Comparison of ENCODE assay signal across 16 cellular contexts in genomic region chr5:151200913-151201445, GRCh38. TPM values are rescaled to one million over a fixed set of nuclear protein-coding genes. Genes with fewer than 3 reads are reported as not detected.
DNase-seq lines count a peak whose midpoint lies in the region; ATAC-seq, FAIRE-seq and TF ChIP-seq lines count a peak whose summit lies in the region.
"Had no signal": no experiment of that assay in that cellular context is flagged by ENCODE, and none has a peak within 500 bp of the region (broad histone marks: within the 10 kb centered on the region; RNA-seq: fewer than 3 reads in every experiment).

No MANE protein-coding gene starts in this region.

- peak; percentile 50 for DNase-seq in D721Med (ENCODE audit: insufficient read length, low spot score)
- peak; percentile 6 for DNase-seq in RWPE2 (ENCODE audit: low spot score)
- DNase-seq in activated naive CD8-positive, alpha-beta T cell treated with anti-CD3 and anti-CD28 coated beads, Interleukin-2, amount 10 ng/mL, durations not matched to agents 7 days and 5 days: no peak
- peak; percentile 52 for DNase-seq in neural progenitor cell (ENCODE audit: low spot score)
- no peak for DNase-seq in KBM-7
- no peak for DNase-seq in DMS153 treated with DMSO at 0.1 percent for 48 hours (lab: John Stamatoyannopoulos, UW; ENCODE audit: unreplicated experiment)
- DNase-seq: BE2C, GM23248, NCI-H1436, NCI-H2227 treated with DMSO at 0.1 percent for 48 hours had no signal

- H3K79me2 ChIP-seq in neural progenitor cell (ENCODE audit: low read depth): no peaks in the 10 kb centered on the region

- H4K20me1 ChIP-seq in neural progenitor cell (ENCODE audit: low read depth): no peaks in the 10 kb centered on the region

- no peak overlapping the region for H3K9ac ChIP-seq in neural progenitor cell
- H3K9ac ChIP-seq: GM23248 had no signal

- H3K9me3 Mint-ChIP-seq in activated naive CD8-positive, alpha-beta T cell treated with anti-CD3 and anti-CD28 coated beads, Interleukin-2, amount 10 ng/mL, durations not matched to agents 7 days and 5 days: no peaks in the 10 kb centered on the region
- H3K9me3 Mint-ChIP-seq in neural progenitor cell: no peaks in the 10 kb centered on the region
- H3K9me3 Mint-ChIP-seq: neural crest cell had no signal

- H3K27ac ChIP-seq in RWPE2 (ENCODE audit: poor library complexity, severe bottlenecking) (no peak overlapping the region), neural progenitor cell (no peak overlapping the region)
- H3K27ac ChIP-seq: ascending aorta, GM23248, right atrium auricular region, SJSA1 had no signal

- H3F3A ChIP-seq in neural progenitor cell (ENCODE audit: low read depth): no peaks in the 10 kb centered on the region

- no peak for TF ChIP-seq CTCF in D721Med (IDR thresholded peaks at IDR 0.05; ENCODE audit: insufficient read depth, missing control alignments)
- no peak for TF ChIP-seq CTCF in RWPE2 (IDR thresholded peaks at IDR 0.05; ENCODE audit: poor library complexity, severe bottlenecking)
- TF ChIP-seq CTCF in neural progenitor cell (IDR thresholded peaks at IDR 0.05): no peak

- no peak overlapping the region for H2AFZ ChIP-seq in neural progenitor cell (replicated peaks)
- H2AFZ ChIP-seq: GM23248 had no signal

- H3K4me3 Mint-ChIP-seq in activated naive CD8-positive, alpha-beta T cell treated with anti-CD3 and anti-CD28 coated beads, Interleukin-2, amount 10 ng/mL, durations not matched to agents 7 days and 5 days: no peak overlapping the region
- H3K4me3 Mint-ChIP-seq in neural progenitor cell: no peak overlapping the region
- H3K4me3 Mint-ChIP-seq: neural crest cell had no signal

- H3K4me1 Mint-ChIP-seq in activated naive CD8-positive, alpha-beta T cell treated with anti-CD3 and anti-CD28 coated beads, Interleukin-2, amount 10 ng/mL, durations not matched to agents 7 days and 5 days: peaks cover 23% of the 10 kb centered on the region
- no peaks in the 10 kb centered on the region for H3K4me1 Mint-ChIP-seq in neural progenitor cell
- H3K4me1 Mint-ChIP-seq: neural crest cell had no signal

- in situ Hi-C loops in KBM-7 (cut with MboI; ENCODE audit: low pct_unique_long_range_greater_than_20kb, low sequenced_read_pairs): no loop called here

- H3K36me3 ChIP-seq in RWPE2 (ENCODE audit: low read depth) (no peaks in the 10 kb centered on the region), neural progenitor cell (no peaks in the 10 kb centered on the region)
- H3K36me3 ChIP-seq: BE2C, SJSA1 had no signal

- peaks cover 39% of the 10 kb centered on the region for H3K36me3 Mint-ChIP-seq in activated naive CD8-positive, alpha-beta T cell treated with anti-CD3 and anti-CD28 coated beads, Interleukin-2, amount 10 ng/mL, durations not matched to agents 7 days and 5 days
- no peaks in the 10 kb centered on the region for H3K36me3 Mint-ChIP-seq in neural progenitor cell

- H3K9me3 ChIP-seq in RWPE2 (ENCODE audit: severe bottlenecking): no peaks in the 10 kb centered on the region
- no peaks in the 10 kb centered on the region for H3K9me3 ChIP-seq in neural progenitor cell (ENCODE audit: low read depth)
- H3K9me3 ChIP-seq: ascending aorta, BE2C, right atrium auricular region had no signal

- FAIRE-seq in D721Med (lab: Jason Lieb, UNC): peak; percentile 86
- FAIRE-seq: colon had no signal

- POLR2A ChIA-PET in activated naive CD8-positive, alpha-beta T cell treated with anti-CD3 and anti-CD28 coated beads, Interleukin-2, amount 10 ng/mL, durations not matched to agents 7 days and 5 days (lab: Charles Lee): interaction anchor here (1.0 kb wide), 1 partner anchor 11 kb away, joined by 6 read pairs; no protein-coding TSS in a partner anchor

- ATAC-seq in RWPE2 (ENCODE audit: low read depth) (no peak), HG03521 (IDR thresholded peaks at IDR 0.05; ENCODE audit: unreplicated experiment) (no peak)
- ATAC-seq in activated naive CD8-positive, alpha-beta T cell treated with anti-CD3 and anti-CD28 coated beads, Interleukin-2, amount 10 ng/mL, durations not matched to agents 7 days and 5 days (ENCODE audit: low read depth): no peak

- no peaks in the 10 kb centered on the region for H3K27me3 Mint-ChIP-seq in activated naive CD8-positive, alpha-beta T cell treated with anti-CD3 and anti-CD28 coated beads, Interleukin-2, amount 10 ng/mL, durations not matched to agents 7 days and 5 days
- H3K27me3 Mint-ChIP-seq in neural progenitor cell (ENCODE audit: insufficient read depth, low read depth): peaks cover 7% of the 10 kb centered on the region

- peak overlapping the region; percentile 8 for H3K27ac Mint-ChIP-seq in activated naive CD8-positive, alpha-beta T cell treated with anti-CD3 and anti-CD28 coated beads, Interleukin-2, amount 10 ng/mL, durations not matched to agents 7 days and 5 days
- no peak overlapping the region for H3K27ac Mint-ChIP-seq in neural progenitor cell

- no peak overlapping the region for H3K4me3 ChIP-seq in RWPE2 (ENCODE audit: severe bottlenecking)
- no peak overlapping the region for H3K4me3 ChIP-seq in neural progenitor cell
- H3K4me3 ChIP-seq: ascending aorta, GM23248, right atrium auricular region, SJSA1 had no signal

- H3K27me3 ChIP-seq in RWPE2 (ENCODE audit: insufficient read depth, poor library complexity, severe bottlenecking) (no peaks in the 10 kb centered on the region), neural progenitor cell (no peaks in the 10 kb centered on the region)
- H3K27me3 ChIP-seq: ascending aorta, BE2C, right atrium auricular region, SJSA1 had no signal

- H3K4me2 ChIP-seq in neural progenitor cell: no peak overlapping the region

- H3K4me1 ChIP-seq in RWPE2 (ENCODE audit: insufficient read depth, poor library complexity, severe bottlenecking) (peaks cover 8% of the 10 kb centered on the region), neural progenitor cell (peaks cover 4% of the 10 kb centered on the region)
- H3K4me1 ChIP-seq: ascending aorta, BE2C, SJSA1 had no signal

RNA-seq across cellular contexts. Expression of gene CCDC69, which starts 22.9 kb away (rescaled TPM):
- 100 to 1,000 TPM; 108 to 110 TPM for total RNA-seq in activated naive CD8-positive, alpha-beta T cell treated with anti-CD3 and anti-CD28 coated beads, Interleukin-2, amount 10 ng/mL, durations not matched to agents 7 days and 5 days
- 0.03 and 0.07 TPM in 2 replicates for total RNA-seq in neural progenitor cell (ENCODE audit: low replicate concordance)

RNA-seq across cellular contexts. Expression of gene ANXA6, which starts 43.4 kb away (rescaled TPM):
- 100 to 1,000 TPM; 518 to 538 TPM for total RNA-seq in activated naive CD8-positive, alpha-beta T cell treated with anti-CD3 and anti-CD28 coated beads, Interleukin-2, amount 10 ng/mL, durations not matched to agents 7 days and 5 days
- total RNA-seq in neural progenitor cell (ENCODE audit: low replicate concordance): 95.0 and 97.6 TPM in 2 replicates

RNA-seq across cellular contexts. Expression of gene GM2A, which starts 52.0 kb away (rescaled TPM):
- 10 to 100 TPM; 19.3 to 20.6 TPM for total RNA-seq in activated naive CD8-positive, alpha-beta T cell treated with anti-CD3 and anti-CD28 coated beads, Interleukin-2, amount 10 ng/mL, durations not matched to agents 7 days and 5 days
- 19.4 TPM in 2 replicates for total RNA-seq in neural progenitor cell (ENCODE audit: low replicate concordance)

Comparison
In these comparisons a context has a peak if more than half of its experiments do, and no peak if none do; other contexts are left out.
1. DNase-seq: peak in D721Med (single experiment), RWPE2 (single experiment) and neural progenitor cell (single experiment); none in activated naive CD8-positive, alpha-beta T cell treated with anti-CD3 and anti-CD28 coated beads, Interleukin-2, amount 10 ng/mL, durations not matched to agents 7 days and 5 days (single experiment), KBM-7 (single experiment) and DMS153 treated with DMSO at 0.1 percent for 48 hours (single experiment).
2. RNA of gene CCDC69, which starts 22.9 kb away (total RNA-seq): 108 to 110 TPM in activated naive CD8-positive, alpha-beta T cell treated with anti-CD3 and anti-CD28 coated beads, Interleukin-2, amount 10 ng/mL, durations not matched to agents 7 days and 5 days; 0.03 to 0.07 TPM in neural progenitor cell; every median in the first group is over 100 times any median in the second.